ENCODE assay signal across 1 cellular context in genomic region chr2:222796413-222797103, GRCh38.
TF ChIP-seq lines count a peak whose summit lies in the region.

No MANE protein-coding gene starts in this region.

TF ChIP-seq in HepG2, 621 proteins besides CTCF, POLR2A, EP300 and RAD21 (continued from another document):
- no peak for TF ChIP-seq ZBTB40 (IDR thresholded peaks at IDR 0.05)
- peak; percentile 75 for TF ChIP-seq ZBTB40 (CRISPR knock-in tag; IDR thresholded peaks at IDR 0.05)
- TF ChIP-seq ZNF558 (CRISPR knock-in tag; IDR thresholded peaks at IDR 0.05; ENCODE audit: borderline replicate concordance) = peak; percentile 28; the same call in 1 of the 2 replicates
- TF ChIP-seq SSRP1 (CRISPR knock-in tag; IDR thresholded peaks at IDR 0.05) = peak; percentile 98
- TF ChIP-seq HCFC1 (IDR thresholded peaks at IDR 0.05; ENCODE audit: low read depth, low read length) = no peak
- TF ChIP-seq TFE3 (CRISPR knock-in tag; IDR thresholded peaks at IDR 0.05) = peak; percentile 89
- peak; percentile 82; the same call in 1 of the 2 replicates for TF ChIP-seq ZNF788 (CRISPR knock-in tag; IDR thresholded peaks at IDR 0.05; ENCODE audit: borderline replicate concordance)
- peak; percentile 38 for TF ChIP-seq RFX3 (CRISPR knock-in tag; IDR thresholded peaks at IDR 0.05)
- TF ChIP-seq, protein P1, sequence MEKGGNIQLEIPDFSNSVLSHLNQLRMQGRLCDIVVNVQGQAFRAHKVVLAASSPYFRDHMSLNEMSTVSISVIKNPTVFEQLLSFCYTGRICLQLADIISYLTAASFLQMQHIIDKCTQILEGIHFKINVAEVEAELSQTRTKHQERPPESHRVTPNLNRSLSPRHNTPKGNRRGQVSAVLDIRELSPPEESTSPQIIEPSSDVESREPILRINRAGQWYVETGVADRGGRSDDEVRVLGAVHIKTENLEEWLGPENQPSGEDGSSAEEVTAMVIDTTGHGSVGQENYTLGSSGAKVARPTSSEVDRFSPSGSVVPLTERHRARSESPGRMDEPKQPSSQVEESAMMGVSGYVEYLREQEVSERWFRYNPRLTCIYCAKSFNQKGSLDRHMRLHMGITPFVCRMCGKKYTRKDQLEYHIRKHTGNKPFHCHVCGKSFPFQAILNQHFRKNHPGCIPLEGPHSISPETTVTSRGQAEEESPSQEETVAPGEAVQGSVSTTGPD (CRISPR knock-in tag; IDR thresholded peaks at IDR 0.05) = peak; percentile 76; the same call in 1 of the 2 replicates
- TF ChIP-seq ZNF776 (CRISPR knock-in tag; IDR thresholded peaks at IDR 0.05) = no peak
- TF ChIP-seq CHCHD3 (CRISPR knock-in tag; IDR thresholded peaks at IDR 0.05) = no peak
- peak; percentile 81 for TF ChIP-seq ZBED4 (CRISPR knock-in tag; IDR thresholded peaks at IDR 0.05; ENCODE audit: borderline replicate concordance)
- TF ChIP-seq ZNF670 (CRISPR knock-in tag; IDR thresholded peaks at IDR 0.05; ENCODE audit: borderline replicate concordance) = no peak
- TF ChIP-seq RARA (CRISPR knock-in tag; IDR thresholded peaks at IDR 0.05) = peak; percentile 99
- no peak for TF ChIP-seq CHD2 (IDR thresholded peaks at IDR 0.05; ENCODE audit: low read depth, low read length)
- peak; percentile 93 for TF ChIP-seq ZFX (CRISPR knock-in tag; IDR thresholded peaks at IDR 0.05; ENCODE audit: low read depth)
- peak; percentile 75; the same call in 1 of the 2 replicates for TF ChIP-seq NAIF1 (CRISPR knock-in tag; IDR thresholded peaks at IDR 0.05; ENCODE audit: borderline replicate concordance)
- peak; percentile 80; the same call in 1 of the 2 replicates for TF ChIP-seq MTA1 (CRISPR knock-in tag; IDR thresholded peaks at IDR 0.05; ENCODE audit: borderline replicate concordance)
- TF ChIP-seq FIP1L1 (IDR thresholded peaks at IDR 0.05; ENCODE audit: borderline replicate concordance, insufficient read depth, low read depth, low read length) = no peak
- no peak for TF ChIP-seq EZH2 (conservative IDR thresholded peaks at IDR 0.05; ENCODE audit: low read depth, low read length)
- TF ChIP-seq, protein P2, sequence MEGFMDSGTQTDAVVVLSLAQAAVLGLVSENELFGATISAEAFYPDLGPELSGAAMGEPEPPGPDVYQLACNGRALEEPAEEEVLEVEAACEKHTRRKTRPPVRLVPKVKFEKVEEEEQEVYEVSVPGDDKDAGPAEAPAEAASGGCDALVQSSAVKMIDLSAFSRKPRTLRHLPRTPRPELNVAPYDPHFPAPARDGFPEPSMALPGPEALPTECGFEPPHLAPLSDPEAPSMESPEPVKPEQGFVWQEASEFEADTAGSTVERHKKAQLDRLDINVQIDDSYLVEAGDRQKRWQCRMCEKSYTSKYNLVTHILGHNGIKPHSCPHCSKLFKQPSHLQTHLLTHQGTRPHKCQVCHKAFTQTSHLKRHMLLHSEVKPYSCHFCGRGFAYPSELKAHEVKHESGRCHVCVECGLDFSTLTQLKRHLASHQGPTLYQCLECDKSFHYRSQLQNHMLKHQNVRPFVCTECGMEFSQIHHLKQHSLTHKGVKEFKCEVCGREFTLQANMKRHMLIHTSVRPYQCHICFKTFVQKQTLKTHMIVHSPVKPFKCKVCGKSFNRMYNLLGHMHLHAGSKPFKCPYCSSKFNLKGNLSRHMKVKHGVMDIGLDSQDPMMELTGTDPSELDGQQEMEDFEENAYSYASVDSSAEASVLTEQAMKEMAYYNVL (CRISPR knock-in tag; IDR thresholded peaks at IDR 0.05; ENCODE audit: borderline replicate concordance) = peak; percentile 96
- peak; percentile 91; the same call in 1 of the 2 replicates for TF ChIP-seq ZBTB34 (CRISPR knock-in tag; IDR thresholded peaks at IDR 0.05)
- TF ChIP-seq BORCS8-MEF2B (CRISPR knock-in tag; IDR thresholded peaks at IDR 0.05) = peak; percentile 93
- TF ChIP-seq, protein P3, sequence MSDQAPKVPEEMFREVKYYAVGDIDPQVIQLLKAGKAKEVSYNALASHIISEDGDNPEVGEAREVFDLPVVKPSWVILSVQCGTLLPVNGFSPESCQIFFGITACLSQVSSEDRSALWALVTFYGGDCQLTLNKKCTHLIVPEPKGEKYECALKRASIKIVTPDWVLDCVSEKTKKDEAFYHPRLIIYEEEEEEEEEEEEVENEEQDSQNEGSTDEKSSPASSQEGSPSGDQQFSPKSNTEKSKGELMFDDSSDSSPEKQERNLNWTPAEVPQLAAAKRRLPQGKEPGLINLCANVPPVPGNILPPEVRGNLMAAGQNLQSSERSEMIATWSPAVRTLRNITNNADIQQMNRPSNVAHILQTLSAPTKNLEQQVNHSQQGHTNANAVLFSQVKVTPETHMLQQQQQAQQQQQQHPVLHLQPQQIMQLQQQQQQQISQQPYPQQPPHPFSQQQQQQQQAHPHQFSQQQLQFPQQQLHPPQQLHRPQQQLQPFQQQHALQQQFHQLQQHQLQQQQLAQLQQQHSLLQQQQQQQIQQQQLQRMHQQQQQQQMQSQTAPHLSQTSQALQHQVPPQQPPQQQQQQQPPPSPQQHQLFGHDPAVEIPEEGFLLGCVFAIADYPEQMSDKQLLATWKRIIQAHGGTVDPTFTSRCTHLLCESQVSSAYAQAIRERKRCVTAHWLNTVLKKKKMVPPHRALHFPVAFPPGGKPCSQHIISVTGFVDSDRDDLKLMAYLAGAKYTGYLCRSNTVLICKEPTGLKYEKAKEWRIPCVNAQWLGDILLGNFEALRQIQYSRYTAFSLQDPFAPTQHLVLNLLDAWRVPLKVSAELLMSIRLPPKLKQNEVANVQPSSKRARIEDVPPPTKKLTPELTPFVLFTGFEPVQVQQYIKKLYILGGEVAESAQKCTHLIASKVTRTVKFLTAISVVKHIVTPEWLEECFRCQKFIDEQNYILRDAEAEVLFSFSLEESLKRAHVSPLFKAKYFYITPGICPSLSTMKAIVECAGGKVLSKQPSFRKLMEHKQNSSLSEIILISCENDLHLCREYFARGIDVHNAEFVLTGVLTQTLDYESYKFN (CRISPR knock-in tag; conservative IDR thresholded peaks at IDR 0.05) = peak; percentile 93
- TF ChIP-seq DNMT3B (CRISPR knock-in tag; conservative IDR thresholded peaks at IDR 0.05) = peak; percentile 96
- TF ChIP-seq NFATC3 (CRISPR knock-in tag; IDR thresholded peaks at IDR 0.05) = peak; percentile 80; the same call in 1 of the 2 replicates
